ENCODE assay signal across 1 cellular context in genomic region chr1:23100074-23100748, GRCh38.
TF ChIP-seq lines count a peak whose summit lies in the region.

No MANE protein-coding gene starts in this region.

TF ChIP-seq in K562, 482 proteins besides CTCF, POLR2A, EP300 and RAD21 (continued from another document):
- TF ChIP-seq, protein P1, sequence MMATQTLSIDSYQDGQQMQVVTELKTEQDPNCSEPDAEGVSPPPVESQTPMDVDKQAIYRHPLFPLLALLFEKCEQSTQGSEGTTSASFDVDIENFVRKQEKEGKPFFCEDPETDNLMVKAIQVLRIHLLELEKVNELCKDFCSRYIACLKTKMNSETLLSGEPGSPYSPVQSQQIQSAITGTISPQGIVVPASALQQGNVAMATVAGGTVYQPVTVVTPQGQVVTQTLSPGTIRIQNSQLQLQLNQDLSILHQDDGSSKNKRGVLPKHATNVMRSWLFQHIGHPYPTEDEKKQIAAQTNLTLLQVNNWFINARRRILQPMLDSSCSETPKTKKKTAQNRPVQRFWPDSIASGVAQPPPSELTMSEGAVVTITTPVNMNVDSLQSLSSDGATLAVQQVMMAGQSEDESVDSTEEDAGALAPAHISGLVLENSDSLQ (IDR thresholded peaks at IDR 0.05): no peak
- TF ChIP-seq JUN (IDR thresholded peaks at IDR 0.05; ENCODE audit: borderline replicate concordance, low read depth, low read length): 0 out of 2 replicates have a peak, but pooled peaks have one; percentile 10
- no peak for TF ChIP-seq JUN (CRISPR knock-in tag; IDR thresholded peaks at IDR 0.05; ENCODE audit: borderline replicate concordance)
- TF ChIP-seq CEBPB (tag; IDR thresholded peaks at IDR 0.05): peak; percentile 80
- no peak for TF ChIP-seq ZNF695 (CRISPR knock-in tag; IDR thresholded peaks at IDR 0.05)
- TF ChIP-seq, protein P2, sequence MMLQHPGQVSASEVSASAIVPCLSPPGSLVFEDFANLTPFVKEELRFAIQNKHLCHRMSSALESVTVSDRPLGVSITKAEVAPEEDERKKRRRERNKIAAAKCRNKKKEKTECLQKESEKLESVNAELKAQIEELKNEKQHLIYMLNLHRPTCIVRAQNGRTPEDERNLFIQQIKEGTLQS (IDR thresholded peaks at IDR 0.05): peak; percentile 68
- TF ChIP-seq, protein P2 (CRISPR knock-in tag; conservative IDR thresholded peaks at IDR 0.05): no peak
